In genomic region chr5:11372191-11372590, GRCh38 we compare ENCODE assay signal across 30 cellular contexts.
"Had no signal": no experiment of that assay in that cellular context is flagged by ENCODE, and none has a peak within 500 bp of the region (broad histone marks: within the 10 kb centered on the region; RNA-seq: fewer than 3 reads in every experiment).

No MANE protein-coding gene starts in this region.

- ATAC-seq: activated CD4-positive, CD25-positive, alpha-beta regulatory T cell treated with anti-CD3 and anti-CD28 coated beads, Interleukin-2, amount 50 U/mL, for 24 hours; activated CD8-positive, alpha-beta T cell treated with anti-CD3 and anti-CD28 coated beads for 36 hours; activated naive CD4-positive, alpha-beta T cell treated with anti-CD3 and anti-CD28 coated beads, Interleukin-2, amount 50 U/mL, for 72 hours; gastroesophageal sphincter; T-helper 17 cell had no signal

- H3K4me3 Mint-ChIP-seq: activated B cell treated with CpG ODN at 0.5 μM for 24 hours; activated CD8-positive, alpha-beta T cell treated with anti-CD3 and anti-CD28 coated beads for 36 hours; activated naive CD4-positive, alpha-beta T cell treated with anti-CD3 and anti-CD28 coated beads, Interleukin-2, amount 10 ng/mL, durations not matched to agents 7 days and 5 days; activated naive CD8-positive, alpha-beta T cell treated with anti-CD3 and anti-CD28 coated beads, Interleukin-2, amount 10 ng/mL, durations not matched to agents 7 days and 5 days; activated T-helper 1 cell treated with anti-CD3 and anti-CD28 coated beads, Interleukin-12 subunit alpha, Interleukin-12 subunit beta, Interleukin-2, Interleukin-4 antibody, amounts not matched to agents 30 ng/mL and 10 ng/mL and 1 ng/mL, durations not matched to agents 14 hours and 24 hours and 36 hours; T-helper 17 cell; T-helper 2 cell treated with Interferon-gamma antibody and Interleukin-4, amounts not matched to agents 5 μg/mL and 100 μg/mL, for 36 hours had no signal

- H3K27me3 ChIP-seq: ascending aorta, brain microvascular endothelial cell, esophagus squamous epithelium, gastroesophageal sphincter had no signal

- H3K27me3 Mint-ChIP-seq: activated B cell treated with CpG ODN at 0.5 μM for 24 hours; activated CD8-positive, alpha-beta T cell treated with anti-CD3 and anti-CD28 coated beads for 36 hours; activated naive CD4-positive, alpha-beta T cell treated with anti-CD3 and anti-CD28 coated beads, Interleukin-2, amount 10 ng/mL, durations not matched to agents 7 days and 5 days; activated naive CD8-positive, alpha-beta T cell treated with anti-CD3 and anti-CD28 coated beads, Interleukin-2, amount 10 ng/mL, durations not matched to agents 7 days and 5 days had no signal

- H3K36me3 ChIP-seq: ascending aorta, brain microvascular endothelial cell, esophagus squamous epithelium, gastroesophageal sphincter had no signal

- H3K9me3 ChIP-seq: ascending aorta, esophagus squamous epithelium, gastroesophageal sphincter had no signal

- H3K9me3 Mint-ChIP-seq: activated B cell treated with CpG ODN at 0.5 μM for 24 hours; activated CD8-positive, alpha-beta T cell treated with anti-CD3 and anti-CD28 coated beads for 36 hours; activated naive CD4-positive, alpha-beta T cell treated with anti-CD3 and anti-CD28 coated beads, Interleukin-2, amount 10 ng/mL, durations not matched to agents 7 days and 5 days; activated naive CD4-positive, alpha-beta T cell treated with anti-CD3 and anti-CD28 coated beads, Interleukin-2, amount 50 U/mL, for 72 hours; activated naive CD8-positive, alpha-beta T cell treated with anti-CD3 and anti-CD28 coated beads, Interleukin-2, amount 10 ng/mL, durations not matched to agents 7 days and 5 days; activated T-helper 1 cell treated with anti-CD3 and anti-CD28 coated beads, Interleukin-12 subunit alpha, Interleukin-12 subunit beta, Interleukin-2, Interleukin-4 antibody, amounts not matched to agents 30 ng/mL and 10 ng/mL and 1 ng/mL, durations not matched to agents 14 hours and 24 hours and 36 hours; activated T-helper 2 cell treated with anti-CD3 and anti-CD28 coated beads, Interferon-gamma antibody, Interleukin-2, Interleukin-4, amounts not matched to agents 10 μg/mL and 5 μg/mL and 100 μg/mL, durations not matched to agents 14 hours and 24 hours and 36 hours; T-helper 2 cell treated with Interferon-gamma antibody and Interleukin-4, amounts not matched to agents 5 μg/mL and 100 μg/mL, for 36 hours had no signal

- H3K27ac Mint-ChIP-seq: activated B cell treated with CpG ODN at 0.5 μM for 24 hours; activated CD8-positive, alpha-beta T cell treated with anti-CD3 and anti-CD28 coated beads for 36 hours; activated naive CD4-positive, alpha-beta T cell treated with anti-CD3 and anti-CD28 coated beads, Interleukin-2, amount 10 ng/mL, durations not matched to agents 7 days and 5 days; activated naive CD4-positive, alpha-beta T cell treated with anti-CD3 and anti-CD28 coated beads, Interleukin-2, amount 50 U/mL, for 72 hours; activated naive CD8-positive, alpha-beta T cell treated with anti-CD3 and anti-CD28 coated beads, Interleukin-2, amount 10 ng/mL, durations not matched to agents 7 days and 5 days; activated T-helper 1 cell treated with anti-CD3 and anti-CD28 coated beads, Interleukin-12 subunit alpha, Interleukin-12 subunit beta, Interleukin-2, Interleukin-4 antibody, amounts not matched to agents 30 ng/mL and 10 ng/mL and 1 ng/mL, durations not matched to agents 14 hours and 24 hours and 36 hours; activated T-helper 2 cell treated with anti-CD3 and anti-CD28 coated beads, Interferon-gamma antibody, Interleukin-2, Interleukin-4, amounts not matched to agents 10 μg/mL and 5 μg/mL and 100 μg/mL, durations not matched to agents 14 hours and 24 hours and 36 hours; T-helper 17 cell; T-helper 2 cell treated with Interferon-gamma antibody and Interleukin-4, amounts not matched to agents 5 μg/mL and 100 μg/mL, for 36 hours had no signal

- H3K4me1 ChIP-seq: ascending aorta, esophagus squamous epithelium, gastroesophageal sphincter had no signal

- DNase-seq: activated B cell treated with CpG ODN at 0.5 μM for 24 hours; activated CD4-positive, alpha-beta T cell treated with anti-CD3 and anti-CD28 coated beads for 48 hours; activated CD4-positive, alpha-beta T cell treated with anti-CD3 and anti-CD28 coated beads, Interleukin-2, amount 50 U/mL, for 1 hour; activated CD4-positive, alpha-beta T cell treated with anti-CD3 and anti-CD28 coated beads, Interleukin-2, amount 50 U/mL, for 48 hours; activated CD8-positive, alpha-beta memory T cell treated with anti-CD3 and anti-CD28 coated beads for 24 hours; activated CD8-positive, alpha-beta T cell treated with anti-CD3 and anti-CD28 coated beads for 36 hours; activated effector memory CD4-positive, alpha-beta T cell treated with anti-CD3 and anti-CD28 coated beads, Interleukin-2, amount 50 U/mL, for 16 hours; activated naive CD4-positive, alpha-beta T cell treated with anti-CD3 and anti-CD28 coated beads, Interleukin-2, amount 10 ng/mL, durations not matched to agents 7 days and 5 days; activated naive CD8-positive, alpha-beta T cell treated with anti-CD3 and anti-CD28 coated beads, Interleukin-2, amount 10 ng/mL, durations not matched to agents 7 days and 5 days; activated T-cell treated with anti-CD3 and anti-CD28 coated beads, Interleukin-2, amount 50 U/mL, for 1 hour; activated T-cell treated with anti-CD3 and anti-CD28 coated beads, Interleukin-2, amount 50 U/mL, for 48 hours; brain microvascular endothelial cell; cortex of kidney; dermis blood vessel endothelial cell; effector CD8-positive, alpha-beta T cell; esophagus squamous epithelium; foreskin melanocyte; head of caudate nucleus; T-helper 1 cell; T-helper 17 cell; T1000; WERI-Rb-1 had no signal

- H3K4me1 Mint-ChIP-seq: activated B cell treated with CpG ODN at 0.5 μM for 24 hours; activated naive CD4-positive, alpha-beta T cell treated with anti-CD3 and anti-CD28 coated beads, Interleukin-2, amount 10 ng/mL, durations not matched to agents 7 days and 5 days; activated naive CD8-positive, alpha-beta T cell treated with anti-CD3 and anti-CD28 coated beads, Interleukin-2, amount 10 ng/mL, durations not matched to agents 7 days and 5 days; T-helper 17 cell had no signal

- H3K4me3 ChIP-seq: ascending aorta, esophagus squamous epithelium, gastroesophageal sphincter had no signal

- H3K36me3 Mint-ChIP-seq: activated naive CD4-positive, alpha-beta T cell treated with anti-CD3 and anti-CD28 coated beads, Interleukin-2, amount 10 ng/mL, durations not matched to agents 7 days and 5 days; activated naive CD4-positive, alpha-beta T cell treated with anti-CD3 and anti-CD28 coated beads, Interleukin-2, amount 50 U/mL, for 72 hours; activated naive CD8-positive, alpha-beta T cell treated with anti-CD3 and anti-CD28 coated beads, Interleukin-2, amount 10 ng/mL, durations not matched to agents 7 days and 5 days had no signal

- H3K27ac ChIP-seq: ascending aorta, brain microvascular endothelial cell, epithelial cell of prostate, esophagus squamous epithelium, gastroesophageal sphincter, WERI-Rb-1 had no signal
